Comparison of ENCODE assay signal across 8 cellular contexts in the genomic region with DNA sequence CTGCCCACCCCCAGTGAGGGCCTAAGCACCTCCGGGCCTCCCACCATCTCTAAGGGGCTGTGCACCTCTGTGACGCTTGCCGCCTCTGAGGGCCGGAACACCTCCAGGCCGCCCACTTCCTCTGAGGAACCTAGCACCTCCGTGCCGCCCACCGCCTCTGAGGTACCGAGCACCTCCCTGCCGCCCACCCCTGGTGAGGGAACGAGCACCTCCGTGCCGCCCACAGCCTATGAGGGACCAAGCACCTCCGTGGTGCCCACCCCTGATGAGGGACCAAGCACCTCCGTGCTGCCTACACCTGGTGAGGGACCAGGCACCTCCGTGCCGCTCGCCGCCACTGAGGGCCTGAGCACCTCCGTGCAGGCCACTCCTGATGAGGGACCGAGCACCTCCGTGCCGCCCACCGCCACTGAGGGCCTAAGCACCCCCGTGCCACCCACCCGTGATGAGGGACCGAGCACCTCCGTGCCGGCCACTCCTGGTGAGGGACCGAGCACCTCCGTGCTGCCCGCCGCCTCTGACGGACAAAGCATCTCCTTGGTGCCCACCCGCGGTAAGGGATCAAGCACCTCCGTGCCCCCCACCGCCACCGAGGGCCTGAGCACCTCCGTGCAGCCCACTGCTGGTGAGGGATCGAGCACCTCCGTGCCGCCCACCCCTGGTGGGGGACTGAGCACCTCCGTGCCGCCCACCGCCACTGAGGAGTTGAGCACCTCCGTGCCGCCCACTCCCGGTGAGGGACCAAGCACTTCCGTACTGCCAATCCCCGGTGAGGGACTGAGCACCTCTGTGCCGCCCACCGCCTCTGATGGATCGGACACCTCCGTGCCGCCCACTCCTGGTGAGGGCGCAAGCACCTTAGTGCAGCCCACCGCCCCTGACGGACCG. TPM values are rescaled to one million over a fixed set of nuclear protein-coding genes. Genes with fewer than 3 reads are reported as not detected.
DNase-seq lines count a peak whose midpoint lies in the region; ATAC-seq, FAIRE-seq and TF ChIP-seq lines count a peak whose summit lies in the region.

No MANE protein-coding gene starts in this region.

- H3K27me3 Mint-ChIP-seq in activated T-helper 17 cell treated with anti-CD3 and anti-CD28 coated beads, Interleukin-2, amount 50 U/mL, for 72 hours = no peaks in the 10 kb centered on the region
- H3K27me3 Mint-ChIP-seq in glutamatergic neuron (ENCODE audit: unreplicated experiment) = peaks cover 2% of the 10 kb centered on the region

- DNase-seq in AG09309 (ENCODE audit: low read depth) (no peak), glutamatergic neuron (peak; percentile 14), posterior vena cava (ENCODE audit: low spot score) (peak; percentile 79), RCC 7860 (ENCODE audit: low spot score) (no peak), amniotic stem cell (lab: John Stamatoyannopoulos, UW) (no peak)

- intact Hi-C loops in posterior vena cava (cut with DNase I) = no loop called here

- peak; percentile 40 for ATAC-seq in GM21381 (IDR thresholded peaks at IDR 0.05; ENCODE audit: unreplicated experiment)
- peak; percentile 53 for ATAC-seq in activated T-helper 17 cell treated with anti-CD3 and anti-CD28 coated beads, Interleukin-2, amount 50 U/mL, for 72 hours (replicated peaks)

- no peak overlapping the region for H3K27ac ChIP-seq in HUES64 (ENCODE audit: low read depth, low read length)

- no peaks in the 10 kb centered on the region for H3K9me3 ChIP-seq in HUES64 (ENCODE audit: insufficient read depth, low read depth, low read length)

- H3K9me3 Mint-ChIP-seq in activated T-helper 17 cell treated with anti-CD3 and anti-CD28 coated beads, Interleukin-2, amount 50 U/mL, for 72 hours = no peaks in the 10 kb centered on the region
- H3K9me3 Mint-ChIP-seq in glutamatergic neuron (ENCODE audit: unreplicated experiment) = no peaks in the 10 kb centered on the region

- peak overlapping the region; percentile 80 for H3K4me3 Mint-ChIP-seq in activated T-helper 17 cell treated with anti-CD3 and anti-CD28 coated beads, Interleukin-2, amount 50 U/mL, for 72 hours
- peak overlapping the region; percentile 87 for H3K4me3 Mint-ChIP-seq in glutamatergic neuron (ENCODE audit: unreplicated experiment)

- H3K4me3 ChIP-seq in AG09309 (ENCODE audit: control insufficient read depth, low read depth, low read length) (peak overlapping the region; percentile 42), HUES64 (ENCODE audit: low read length) (peak overlapping the region; percentile 87)

- no peak for FAIRE-seq in RCC 7860 (lab: Jason Lieb, UNC)

- H3K36me3 ChIP-seq in HUES64 (ENCODE audit: insufficient read depth, low read length) = no peaks in the 10 kb centered on the region

- WGBS in HUES64 = 9% methylated on average over 60 of the region's 60 CpGs

- peaks cover 7% of the 10 kb centered on the region for H3K4me1 Mint-ChIP-seq in activated T-helper 17 cell treated with anti-CD3 and anti-CD28 coated beads, Interleukin-2, amount 50 U/mL, for 72 hours
- no peaks in the 10 kb centered on the region for H3K4me1 Mint-ChIP-seq in glutamatergic neuron (ENCODE audit: low read depth, unreplicated experiment)

- H3K4me1 ChIP-seq in HUES64 (ENCODE audit: insufficient read depth, low read length) = no peaks in the 10 kb centered on the region

- TF ChIP-seq CTCF in AG09309 (IDR thresholded peaks at IDR 0.05; ENCODE audit: control insufficient read depth, insufficient read depth, low read depth, low read length, missing control alignments) (no peak), glutamatergic neuron (IDR thresholded peaks at IDR 0.05; ENCODE audit: partially characterized antibody, unreplicated experiment) (no peak)

- H3K9ac ChIP-seq in HUES64 (ENCODE audit: low read depth, low read length) = peak overlapping the region; percentile 57; the same call in 1 of the 2 replicates

- peak overlapping the region; percentile 73 for H3K27ac Mint-ChIP-seq in activated T-helper 17 cell treated with anti-CD3 and anti-CD28 coated beads, Interleukin-2, amount 50 U/mL, for 72 hours
- no peak overlapping the region for H3K27ac Mint-ChIP-seq in glutamatergic neuron (ENCODE audit: unreplicated experiment)

- no peaks in the 10 kb centered on the region; the same call in none of the 2 replicates for H3K27me3 ChIP-seq in HUES64 (ENCODE audit: insufficient read depth, low read length)

- no peaks in the 10 kb centered on the region for H3K36me3 Mint-ChIP-seq in activated T-helper 17 cell treated with anti-CD3 and anti-CD28 coated beads, Interleukin-2, amount 50 U/mL, for 72 hours (ENCODE audit: low read depth)
- H3K36me3 Mint-ChIP-seq in glutamatergic neuron (ENCODE audit: unreplicated experiment) = no peaks in the 10 kb centered on the region

RNA-seq across cellular contexts. Expression of a gene that starts 1.0 kb away (rescaled TPM):
- polyA plus RNA-seq in HUES64 (2013, experiment 1 of 2) = 4.6 TPM
- polyA plus RNA-seq in HUES64 (2013, experiment 2 of 2) = 5.1 TPM
- total RNA-seq in activated T-helper 17 cell treated with anti-CD3 and anti-CD28 coated beads, Interleukin-2, amount 50 U/mL, for 72 hours = 1 to 10 TPM; 3.3 to 3.7 TPM
- 7.1 TPM for total RNA-seq in glutamatergic neuron (ENCODE audit: unreplicated experiment)
- 1 to 10 TPM; 2.6 to 3.1 TPM for total RNA-seq in posterior vena cava

Comparison
In these comparisons a context has a peak if more than half of its experiments do, and no peak if none do; other contexts are left out.
1. DNase-seq: peak in glutamatergic neuron (single experiment) and posterior vena cava (single experiment); none in AG09309 (single experiment), RCC 7860 (single experiment) and amniotic stem cell (single experiment).